Comparison of ENCODE assay signal across 1 cellular context in genomic region chr9:136799079-136799853, GRCh38.
TF ChIP-seq lines count a peak whose summit lies in the region.

No MANE protein-coding gene starts in this region.

TF ChIP-seq in HepG2, 621 proteins besides CTCF, POLR2A, EP300 and RAD21 (continued from another document and continues in another):
- TF ChIP-seq CCDC6 (CRISPR knock-in tag; IDR thresholded peaks at IDR 0.05) (no peak), ZNF781 (CRISPR knock-in tag; IDR thresholded peaks at IDR 0.05; ENCODE audit: borderline replicate concordance, not compliant biosample characterization) (no peak), DDIT3 (CRISPR knock-in tag; IDR thresholded peaks at IDR 0.05) (no peak), AKNA (CRISPR knock-in tag; IDR thresholded peaks at IDR 0.05; ENCODE audit: borderline replicate concordance) (no peak), ZNF329 (CRISPR knock-in tag; IDR thresholded peaks at IDR 0.05; ENCODE audit: low read depth) (0 out of 2 replicates have a peak, but pooled peaks have one; percentile 64), ZNF75D (CRISPR knock-in tag; IDR thresholded peaks at IDR 0.05; ENCODE audit: borderline replicate concordance) (no peak), SMC3 (IDR thresholded peaks at IDR 0.05; ENCODE audit: low read length) (no peak), ZNF205 (CRISPR knock-in tag; IDR thresholded peaks at IDR 0.05) (peak; percentile 85; the same call in 1 of the 2 replicates), AGO2 (optimal IDR thresholded peaks at IDR 0.05; ENCODE audit: low read depth, low read length) (peak; percentile 94), SATB2 (CRISPR knock-in tag; IDR thresholded peaks at IDR 0.05) (no peak), ZNF761 (CRISPR knock-in tag; conservative IDR thresholded peaks at IDR 0.05) (peak; percentile 80), EED (CRISPR knock-in tag; IDR thresholded peaks at IDR 0.05) (0 out of 2 replicates have a peak, but pooled peaks have one; percentile 58), FOXO1 (CRISPR knock-in tag; IDR thresholded peaks at IDR 0.05) (peak; percentile 79), NR3C1 (CRISPR knock-in tag; IDR thresholded peaks at IDR 0.05) (no peak), MBD4 (IDR thresholded peaks at IDR 0.05; ENCODE audit: borderline replicate concordance, low read length) (no peak), SPEN (CRISPR knock-in tag; IDR thresholded peaks at IDR 0.05; ENCODE audit: low read depth) (peak; percentile 19; the same call in 1 of the 2 replicates), ZNF879 (CRISPR knock-in tag; IDR thresholded peaks at IDR 0.05) (peak; percentile 78; the same call in 1 of the 2 replicates), ZSCAN29 (CRISPR knock-in tag; conservative IDR thresholded peaks at IDR 0.05) (peak; percentile 71; the same call in 1 of the 2 replicates), MIER3 (CRISPR knock-in tag; IDR thresholded peaks at IDR 0.05; ENCODE audit: borderline replicate concordance) (peak; percentile 91; the same call in 1 of the 2 replicates), NR2F6 (IDR thresholded peaks at IDR 0.05) (no peak; the same call in 1 of the 2 replicates), NR2F6 (CRISPR knock-in tag; IDR thresholded peaks at IDR 0.05) (peak; percentile 69), HDAC6 (IDR thresholded peaks at IDR 0.05; ENCODE audit: low read depth, low read length) (no peak), TAF1 (CRISPR knock-in tag; IDR thresholded peaks at IDR 0.05) (peak; percentile 70; the same call in 1 of the 2 replicates), ZNF629 (CRISPR knock-in tag; conservative IDR thresholded peaks at IDR 0.05) (peak; percentile 58; the same call in 1 of the 2 replicates), RORA (CRISPR knock-in tag; IDR thresholded peaks at IDR 0.05) (no peak), ZFP36L2 (CRISPR knock-in tag; IDR thresholded peaks at IDR 0.05) (no peak), HOXA9 (CRISPR knock-in tag; IDR thresholded peaks at IDR 0.05; ENCODE audit: borderline replicate concordance) (no peak), MTA1 (CRISPR knock-in tag; IDR thresholded peaks at IDR 0.05; ENCODE audit: borderline replicate concordance) (peak; percentile 87; the same call in 1 of the 2 replicates), AKAP8 (CRISPR knock-in tag; IDR thresholded peaks at IDR 0.05) (peak; percentile 100), RBAK (CRISPR knock-in tag; IDR thresholded peaks at IDR 0.05) (no peak), KDM6A (CRISPR knock-in tag; IDR thresholded peaks at IDR 0.05; ENCODE audit: low read depth) (0 out of 2 replicates have a peak, but pooled peaks have one; percentile 28), PRMT3 (CRISPR knock-in tag; IDR thresholded peaks at IDR 0.05; ENCODE audit: borderline replicate concordance, low read depth) (no peak), SIN3B (IDR thresholded peaks at IDR 0.05; ENCODE audit: low read length) (no peak), ZNF670 (CRISPR knock-in tag; IDR thresholded peaks at IDR 0.05; ENCODE audit: borderline replicate concordance) (no peak), ZNF281 (CRISPR knock-in tag; IDR thresholded peaks at IDR 0.05; ENCODE audit: borderline replicate concordance) (peak; percentile 77; the same call in 1 of the 2 replicates)
- TF ChIP-seq, protein P1, sequence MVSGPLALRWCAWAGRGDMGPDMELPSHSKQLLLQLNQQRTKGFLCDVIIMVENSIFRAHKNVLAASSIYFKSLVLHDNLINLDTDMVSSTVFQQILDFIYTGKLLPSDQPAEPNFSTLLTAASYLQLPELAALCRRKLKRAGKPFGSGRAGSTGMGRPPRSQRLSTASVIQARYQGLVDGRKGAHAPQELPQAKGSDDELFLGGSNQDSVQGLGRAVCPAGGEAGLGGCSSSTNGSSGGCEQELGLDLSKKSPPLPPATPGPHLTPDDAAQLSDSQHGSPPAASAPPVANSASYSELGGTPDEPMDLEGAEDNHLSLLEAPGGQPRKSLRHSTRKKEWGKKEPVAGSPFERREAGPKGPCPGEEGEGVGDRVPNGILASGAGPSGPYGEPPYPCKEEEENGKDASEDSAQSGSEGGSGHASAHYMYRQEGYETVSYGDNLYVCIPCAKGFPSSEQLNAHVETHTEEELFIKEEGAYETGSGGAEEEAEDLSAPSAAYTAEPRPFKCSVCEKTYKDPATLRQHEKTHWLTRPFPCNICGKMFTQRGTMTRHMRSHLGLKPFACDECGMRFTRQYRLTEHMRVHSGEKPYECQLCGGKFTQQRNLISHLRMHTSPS (CRISPR knock-in tag; IDR thresholded peaks at IDR 0.05; ENCODE audit: low read depth): peak; percentile 98
- TF ChIP-seq, protein P2, sequence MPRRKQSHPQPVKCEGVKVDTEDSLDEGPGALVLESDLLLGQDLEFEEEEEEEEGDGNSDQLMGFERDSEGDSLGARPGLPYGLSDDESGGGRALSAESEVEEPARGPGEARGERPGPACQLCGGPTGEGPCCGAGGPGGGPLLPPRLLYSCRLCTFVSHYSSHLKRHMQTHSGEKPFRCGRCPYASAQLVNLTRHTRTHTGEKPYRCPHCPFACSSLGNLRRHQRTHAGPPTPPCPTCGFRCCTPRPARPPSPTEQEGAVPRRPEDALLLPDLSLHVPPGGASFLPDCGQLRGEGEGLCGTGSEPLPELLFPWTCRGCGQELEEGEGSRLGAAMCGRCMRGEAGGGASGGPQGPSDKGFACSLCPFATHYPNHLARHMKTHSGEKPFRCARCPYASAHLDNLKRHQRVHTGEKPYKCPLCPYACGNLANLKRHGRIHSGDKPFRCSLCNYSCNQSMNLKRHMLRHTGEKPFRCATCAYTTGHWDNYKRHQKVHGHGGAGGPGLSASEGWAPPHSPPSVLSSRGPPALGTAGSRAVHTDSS (CRISPR knock-in tag; conservative IDR thresholded peaks at IDR 0.05): 0 out of 2 replicates have a peak, but pooled peaks have one; percentile 83
- TF ChIP-seq, protein P3, sequence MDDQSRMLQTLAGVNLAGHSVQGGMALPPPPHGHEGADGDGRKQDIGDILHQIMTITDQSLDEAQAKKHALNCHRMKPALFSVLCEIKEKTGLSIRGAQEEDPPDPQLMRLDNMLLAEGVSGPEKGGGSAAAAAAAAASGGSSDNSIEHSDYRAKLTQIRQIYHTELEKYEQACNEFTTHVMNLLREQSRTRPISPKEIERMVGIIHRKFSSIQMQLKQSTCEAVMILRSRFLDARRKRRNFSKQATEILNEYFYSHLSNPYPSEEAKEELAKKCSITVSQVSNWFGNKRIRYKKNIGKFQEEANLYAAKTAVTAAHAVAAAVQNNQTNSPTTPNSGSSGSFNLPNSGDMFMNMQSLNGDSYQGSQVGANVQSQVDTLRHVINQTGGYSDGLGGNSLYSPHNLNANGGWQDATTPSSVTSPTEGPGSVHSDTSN (CRISPR knock-in tag; IDR thresholded peaks at IDR 0.05; ENCODE audit: borderline replicate concordance): no peak
- TF ChIP-seq, protein P4, sequence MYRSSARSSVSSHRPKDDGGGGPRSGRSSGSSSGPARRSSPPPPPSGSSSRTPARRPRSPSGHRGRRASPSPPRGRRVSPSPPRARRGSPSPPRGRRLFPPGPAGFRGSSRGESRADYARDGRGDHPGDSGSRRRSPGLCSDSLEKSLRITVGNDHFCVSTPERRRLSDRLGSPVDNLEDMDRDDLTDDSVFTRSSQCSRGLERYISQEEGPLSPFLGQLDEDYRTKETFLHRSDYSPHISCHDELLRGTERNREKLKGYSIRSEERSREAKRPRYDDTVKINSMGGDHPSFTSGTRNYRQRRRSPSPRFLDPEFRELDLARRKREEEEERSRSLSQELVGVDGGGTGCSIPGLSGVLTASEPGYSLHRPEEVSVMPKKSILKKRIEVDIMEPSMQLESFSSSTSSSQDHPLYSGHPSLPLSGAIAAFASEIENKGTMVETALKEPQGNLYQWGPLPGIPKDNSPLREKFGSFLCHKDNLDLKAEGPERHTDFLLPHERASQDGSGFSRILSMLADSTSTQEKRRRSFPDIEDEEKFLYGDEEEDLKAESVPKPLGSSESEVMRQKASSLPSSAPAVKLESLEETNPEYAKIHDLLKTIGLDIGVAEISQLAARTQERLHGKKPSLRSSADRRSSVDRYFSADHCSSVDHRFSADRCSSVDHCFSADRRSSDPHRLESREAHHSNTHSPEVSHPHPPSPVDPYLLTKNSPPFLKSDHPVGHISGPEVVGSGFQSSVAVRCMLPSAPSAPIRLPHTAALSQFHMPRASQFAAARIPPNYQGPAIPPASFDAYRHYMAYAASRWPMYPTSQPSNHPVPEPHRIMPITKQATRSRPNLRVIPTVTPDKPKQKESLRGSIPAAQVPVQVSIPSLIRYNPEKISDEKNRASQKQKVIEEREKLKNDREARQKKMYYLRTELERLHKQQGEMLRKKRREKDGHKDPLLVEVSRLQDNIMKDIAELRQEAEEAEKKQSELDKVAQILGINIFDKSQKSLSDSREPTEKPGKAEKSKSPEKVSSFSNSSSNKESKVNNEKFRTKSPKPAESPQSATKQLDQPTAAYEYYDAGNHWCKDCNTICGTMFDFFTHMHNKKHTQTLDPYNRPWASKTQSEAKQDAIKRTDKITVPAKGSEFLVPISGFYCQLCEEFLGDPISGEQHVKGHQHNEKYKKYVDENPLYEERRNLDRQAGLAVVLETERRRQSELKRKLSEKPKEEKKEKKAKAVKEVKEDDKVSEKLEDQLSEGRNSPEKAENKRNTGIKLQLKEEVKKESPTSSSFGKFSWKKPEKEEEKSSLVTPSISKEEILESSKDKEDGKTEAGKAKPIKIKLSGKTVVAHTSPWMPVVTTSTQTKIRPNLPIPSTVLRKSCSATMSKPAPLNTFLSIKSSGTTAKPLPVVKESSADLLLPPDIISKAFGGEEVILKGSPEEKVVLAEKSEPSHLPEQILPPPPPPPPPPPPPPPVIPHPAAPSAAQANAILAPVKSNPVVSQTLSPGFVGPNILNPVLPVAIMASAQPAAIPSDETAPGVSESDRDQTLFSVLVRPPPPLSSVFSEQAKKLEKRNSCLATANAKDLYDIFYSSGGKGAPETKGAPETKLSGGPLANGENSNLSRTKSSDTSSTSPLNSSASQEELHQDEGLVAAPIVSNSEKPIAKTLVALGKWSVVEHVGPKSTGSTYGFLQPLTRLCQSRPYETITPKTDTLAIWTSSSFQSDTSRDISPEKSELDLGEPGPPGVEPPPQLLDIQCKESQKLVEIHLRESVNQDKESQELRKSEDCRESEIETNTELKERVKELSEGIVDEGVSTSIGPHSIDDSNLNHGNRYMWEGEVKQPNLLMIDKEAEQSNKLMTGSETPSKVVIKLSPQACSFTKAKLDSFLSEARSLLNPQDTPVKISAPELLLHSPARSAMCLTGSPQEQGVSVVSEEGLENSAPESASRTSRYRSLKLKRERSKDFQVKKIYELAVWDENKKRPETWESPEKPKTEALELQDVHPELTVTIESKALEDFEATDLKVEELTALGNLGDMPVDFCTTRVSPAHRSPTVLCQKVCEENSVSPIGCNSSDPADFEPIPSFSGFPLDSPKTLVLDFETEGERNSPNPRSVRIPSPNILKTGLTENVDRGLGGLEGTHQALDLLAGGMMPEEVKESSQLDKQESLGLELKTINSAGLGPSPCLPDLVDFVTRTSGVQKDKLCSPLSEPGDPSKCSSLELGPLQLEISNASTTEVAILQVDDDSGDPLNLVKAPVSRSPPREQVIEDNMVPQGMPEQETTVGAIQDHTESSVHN (CRISPR knock-in tag; IDR thresholded peaks at IDR 0.05): no peak
- TF ChIP-seq, protein P5, sequence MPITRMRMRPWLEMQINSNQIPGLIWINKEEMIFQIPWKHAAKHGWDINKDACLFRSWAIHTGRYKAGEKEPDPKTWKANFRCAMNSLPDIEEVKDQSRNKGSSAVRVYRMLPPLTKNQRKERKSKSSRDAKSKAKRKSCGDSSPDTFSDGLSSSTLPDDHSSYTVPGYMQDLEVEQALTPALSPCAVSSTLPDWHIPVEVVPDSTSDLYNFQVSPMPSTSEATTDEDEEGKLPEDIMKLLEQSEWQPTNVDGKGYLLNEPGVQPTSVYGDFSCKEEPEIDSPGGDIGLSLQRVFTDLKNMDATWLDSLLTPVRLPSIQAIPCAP (CRISPR knock-in tag; IDR thresholded peaks at IDR 0.05; ENCODE audit: low read depth): no peak
